Comparison of ENCODE assay signal across 8 cellular contexts in the genomic region with DNA sequence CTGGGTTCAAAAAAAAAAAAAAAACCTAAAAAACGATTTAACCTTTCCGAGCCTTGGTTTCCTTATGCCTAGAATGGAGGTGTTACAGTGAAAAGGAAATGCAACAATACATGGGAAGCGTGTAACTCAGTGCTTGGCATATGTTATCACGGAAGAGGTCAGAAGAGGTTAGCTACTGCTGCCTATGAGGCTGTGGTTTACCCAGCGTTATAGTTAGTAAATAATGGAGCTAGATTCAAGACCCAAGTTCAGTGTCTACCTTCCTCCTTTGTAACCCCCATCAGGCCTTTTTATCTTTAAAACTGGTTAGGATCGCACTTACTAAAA. TPM values are rescaled to one million over a fixed set of nuclear protein-coding genes. Genes with fewer than 3 reads are reported as not detected.
DNase-seq lines count a peak whose midpoint lies in the region; ATAC-seq and TF ChIP-seq lines count a peak whose summit lies in the region.

No MANE protein-coding gene starts in this region.

- no peaks in the 10 kb centered on the region for H3K9me3 Mint-ChIP-seq in stimulated activated naive CD8-positive, alpha-beta T cell treated with anti-CD3 and anti-CD28 coated beads, Interleukin-15, Interleukin-2, amounts not matched to agents 100 ng/mL and 50 ng/mL, for 24 hours

- WGBS in aorta, 2 donors: 5 to 8% methylated on average over 6 of the region's 6 CpGs

- H3K27me3 ChIP-seq in mononuclear cell (ENCODE audit: insufficient read depth, low read length): no peaks in the 10 kb centered on the region
- no peaks in the 10 kb centered on the region for H3K27me3 ChIP-seq in aorta (ENCODE audit: control insufficient read depth in 1 of 2, insufficient read depth in 2 of 2, low read length in 1 of 2)

- H3K4me3 ChIP-seq in cardiac fibroblast (replicated peaks in 1 of 2; ENCODE audit: low read depth in 2 of 2, low read length in 2 of 2): peak overlapping the region; percentile 82
- H3K4me3 ChIP-seq in mononuclear cell (ENCODE audit: low read length): peak overlapping the region; percentile 77
- peak overlapping the region; percentile 78 to 91 for H3K4me3 ChIP-seq in aorta (ENCODE audit: low read length in 2 of 2)

- peaks cover 24% of the 10 kb centered on the region for H3K4me1 Mint-ChIP-seq in stimulated activated naive CD8-positive, alpha-beta T cell treated with anti-CD3 and anti-CD28 coated beads, Interleukin-15, Interleukin-2, amounts not matched to agents 100 ng/mL and 50 ng/mL, for 24 hours (ENCODE audit: low read depth)

- no peak for DNase-seq in stimulated activated naive CD8-positive, alpha-beta T cell treated with anti-CD3 and anti-CD28 coated beads, Interleukin-15, Interleukin-2, amounts not matched to agents 100 U/mL and 50 U/mL, for 24 hours
- DNase-seq in cardiac fibroblast (ENCODE audit: low read depth in 2 of 2) (no peak), aorta (no peak), NCI-H2107 treated with DMSO at 0.1 percent for 48 hours (lab: John Stamatoyannopoulos, UW; ENCODE audit: unreplicated experiment) (no peak), amniotic stem cell (lab: John Stamatoyannopoulos, UW) (no peak)

- peak overlapping the region; percentile 66 for H3K27ac Mint-ChIP-seq in stimulated activated naive CD8-positive, alpha-beta T cell treated with anti-CD3 and anti-CD28 coated beads, Interleukin-15, Interleukin-2, amounts not matched to agents 100 ng/mL and 50 ng/mL, for 24 hours

- H3K36me3 ChIP-seq in aorta (ENCODE audit: control insufficient read depth in 1 of 2, insufficient read depth in 2 of 2, low read length in 1 of 2): peaks cover 0 to 1% of the 10 kb centered on the region in 2 donors

- H3K27me3 Mint-ChIP-seq in stimulated activated naive CD8-positive, alpha-beta T cell treated with anti-CD3 and anti-CD28 coated beads, Interleukin-15, Interleukin-2, amounts not matched to agents 100 ng/mL and 50 ng/mL, for 24 hours: no peaks in the 10 kb centered on the region

- H3K4me3 Mint-ChIP-seq in stimulated activated naive CD8-positive, alpha-beta T cell treated with anti-CD3 and anti-CD28 coated beads, Interleukin-15, Interleukin-2, amounts not matched to agents 100 ng/mL and 50 ng/mL, for 24 hours: peak overlapping the region; percentile 88

- peaks cover 14% of the 10 kb centered on the region for H3K36me3 Mint-ChIP-seq in stimulated activated naive CD8-positive, alpha-beta T cell treated with anti-CD3 and anti-CD28 coated beads, Interleukin-15, Interleukin-2, amounts not matched to agents 100 ng/mL and 50 ng/mL, for 24 hours (ENCODE audit: low read depth)

- intact Hi-C loops in aorta (cut with DNase I): no loop called here

- no peak for TF ChIP-seq CTCF in cardiac fibroblast (IDR thresholded peaks at IDR 0.05; ENCODE audit: low read depth, low read length)

- H3K27ac ChIP-seq in aorta (ENCODE audit: low read depth in 1 of 2, low read length in 2 of 2): no peak overlapping the region

- H3K4me1 ChIP-seq in mononuclear cell (ENCODE audit: insufficient read depth, low read length): peaks cover 18% of the 10 kb centered on the region
- H3K4me1 ChIP-seq in aorta (ENCODE audit: control insufficient read depth in 1 of 2, insufficient read depth in 2 of 2, low read length in 2 of 2): peaks cover 8 to 9% of the 10 kb centered on the region in 2 donors

- no peak for ATAC-seq in stimulated activated naive CD8-positive, alpha-beta T cell treated with anti-CD3 and anti-CD28 coated beads, Interleukin-15, Interleukin-2, amounts not matched to agents 100 U/mL and 50 U/mL, for 24 hours
- ATAC-seq in aorta (ENCODE audit: low FRiP score) (no peak), GM18909 (IDR thresholded peaks at IDR 0.05; ENCODE audit: poor library complexity, unreplicated experiment) (no peak)

- H3K9me3 ChIP-seq in mononuclear cell (ENCODE audit: low read depth, low read length): no peaks in the 10 kb centered on the region
- no peaks in the 10 kb centered on the region for H3K9me3 ChIP-seq in aorta (ENCODE audit: control insufficient read depth, low read length)

RNA-seq across cellular contexts. Expression of a gene that starts 0.8 kb away (rescaled TPM):
- 4.8 TPM for total RNA-seq in mononuclear cell
- 10 to 100 TPM; 44.3 to 64.0 TPM for total RNA-seq in aorta
- 10 to 100 TPM; 42.1 to 62.5 TPM for polyA plus RNA-seq in aorta

RNA-seq across cellular contexts. Expression of a gene that starts 4.6 kb away (rescaled TPM):
- total RNA-seq in mononuclear cell (2.9 TPM), aorta (100 to 1,000 TPM; 134 to 405 TPM)
- 10 to 100 TPM; 30.2 to 54.5 TPM for polyA plus RNA-seq in aorta

Comparison
In these comparisons a context has a peak if more than half of its experiments do, and no peak if none do; other contexts are left out.
1. RNA of a gene that starts 4.6 kb away (total RNA-seq): 134 to 405 TPM in aorta; 2.9 TPM in mononuclear cell (single experiment); every median in the first group is over 10 times any median in the second.
2. Peak in every context shown above with its lines, with median percentiles within 50 percentile points of each other: H3K4me3 ChIP-seq.